In the genomic region with DNA sequence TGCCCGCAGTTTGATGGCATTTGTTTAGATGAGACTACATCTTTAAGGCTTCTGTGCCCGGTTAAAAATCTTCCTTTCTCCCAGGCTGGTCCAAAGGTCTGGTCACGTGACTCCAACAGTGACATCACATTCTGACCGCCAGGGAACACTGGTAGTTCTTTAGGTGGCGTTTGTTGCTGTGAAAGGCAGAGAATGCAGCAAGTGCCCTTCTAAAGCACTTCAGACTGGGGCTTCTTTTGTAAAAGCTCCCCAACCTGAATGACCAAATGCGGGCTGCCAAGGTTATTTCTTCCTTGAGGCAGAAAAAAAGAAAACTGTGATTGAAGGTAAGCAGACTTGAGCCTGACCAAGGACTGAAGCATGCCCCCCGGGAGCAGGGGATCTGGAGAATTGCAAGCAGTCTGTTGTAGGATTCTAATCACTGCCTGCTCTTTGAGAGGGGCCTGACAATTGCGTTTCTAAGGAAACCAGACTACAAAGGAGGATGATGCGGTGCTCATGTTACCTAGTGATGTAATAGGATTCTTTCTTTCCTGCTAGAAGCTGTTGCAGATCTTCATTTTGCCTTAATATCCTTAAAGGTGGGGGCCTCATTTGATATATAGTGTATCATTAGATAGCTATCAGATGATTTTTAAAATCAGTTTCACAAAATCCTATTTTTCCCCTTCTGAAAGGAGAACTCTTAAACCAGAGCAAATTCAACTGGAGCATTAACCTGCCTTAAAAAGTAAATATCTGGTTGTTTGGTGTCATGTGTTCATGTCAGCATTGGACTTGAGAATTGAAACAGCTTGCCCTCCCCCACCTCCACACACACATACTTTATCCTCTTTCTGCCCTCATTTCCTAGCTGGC, we compare ENCODE assay signal across 9 cellular contexts.
A peak's percentile ranks its signal among the peaks of the same experiment; 100 is the strongest.
DNase-seq lines count a peak whose midpoint lies in the region; ATAC-seq and TF ChIP-seq lines count a peak whose summit lies in the region.
"Had no signal": no experiment of that assay in that cellular context is flagged by ENCODE, and none has a peak within 500 bp of the region (broad histone marks: within the 10 kb centered on the region; RNA-seq: fewer than 3 reads in every experiment).

No MANE protein-coding gene starts in this region.

- intact Hi-C loops in sciatic nerve (cut with DNase I) = no loop called here

- POLR2A ChIA-PET in AG04450 (lab: Yijun Ruan, JAX) = no interaction called here

- no peaks in the 10 kb centered on the region for H3K27me3 ChIP-seq in AG04450 (ENCODE audit: control insufficient read depth, insufficient read depth, low read length)

- TF ChIP-seq CTCF in AG04450 (IDR thresholded peaks at IDR 0.05; ENCODE audit: low read depth, low read length) (peak; percentile 2; the same call in 1 of the 2 replicates), cardiac fibroblast (IDR thresholded peaks at IDR 0.05; ENCODE audit: low read depth, low read length) (no peak)

- no peaks in the 10 kb centered on the region for H3K9me3 ChIP-seq in AG04450 (ENCODE audit: control insufficient read depth, insufficient read depth, low read length)

- DNase-seq in AG04450 (ENCODE audit: low read depth, low spot score) (no peak), NCI-H146 (lab: John Stamatoyannopoulos, UW) (peak; percentile 80), cardiac fibroblast (ENCODE audit: low read depth in 2 of 2) (peak; percentile 31 to 34), left lobe of liver (ENCODE audit: low spot score) (peak; percentile 76), sciatic nerve (ENCODE audit: low spot score) (no peak), epidermal melanocyte (ENCODE audit: insufficient read length, low spot score) (no peak)
- DNase-seq in stimulated activated CD4-positive, alpha-beta T cell treated with anti-CD3 and anti-CD28 coated beads, Interleukin-1b, Interleukin-23, amount 100 ng/mL, for 48 hours = no peak
- DNase-seq: CD4-positive, CD25-positive, alpha-beta regulatory T cell had no signal

- peak overlapping the region; percentile 11 for H3K27ac ChIP-seq in AG04450 (ENCODE audit: low read depth, low read length)

- H3K4me1 Mint-ChIP-seq in stimulated activated memory B cell treated with anti-CD40 and anti-IgM and Interleukin-4, amounts not matched to agents 10 μg/mL and 1 μg/mL and 100 μg/mL, for 72 hours = peaks cover 7% of the 10 kb centered on the region
- H3K4me1 Mint-ChIP-seq: CD4-positive, CD25-positive, alpha-beta regulatory T cell had no signal

- CTCF ChIA-PET in AG04450 (lab: Charles Lee) = no interaction called here

- H3K9me3 Mint-ChIP-seq in stimulated activated memory B cell treated with anti-CD40 and anti-IgM and Interleukin-4, amounts not matched to agents 10 μg/mL and 1 μg/mL and 100 μg/mL, for 72 hours = peaks cover 2% of the 10 kb centered on the region
- H3K9me3 Mint-ChIP-seq: CD4-positive, CD25-positive, alpha-beta regulatory T cell had no signal

- ATAC-seq in left lobe of liver (peak; percentile 84), sciatic nerve (no peak)
- ATAC-seq in stimulated activated memory B cell treated with anti-CD40 and anti-IgM and Interleukin-4, amounts not matched to agents 10 μg/mL and 1 μg/mL and 100 μg/mL, for 72 hours = no peak

- no peaks in the 10 kb centered on the region for H3K27me3 Mint-ChIP-seq in stimulated activated memory B cell treated with anti-CD40 and anti-IgM and Interleukin-4, amounts not matched to agents 10 μg/mL and 1 μg/mL and 100 μg/mL, for 72 hours
- H3K27me3 Mint-ChIP-seq: CD4-positive, CD25-positive, alpha-beta regulatory T cell had no signal

- no peak overlapping the region for H3K4me3 Mint-ChIP-seq in stimulated activated memory B cell treated with anti-CD40 and anti-IgM and Interleukin-4, amounts not matched to agents 10 μg/mL and 1 μg/mL and 100 μg/mL, for 72 hours
- H3K4me3 Mint-ChIP-seq: CD4-positive, CD25-positive, alpha-beta regulatory T cell had no signal

- no peak overlapping the region for H3K27ac Mint-ChIP-seq in stimulated activated memory B cell treated with anti-CD40 and anti-IgM and Interleukin-4, amounts not matched to agents 10 μg/mL and 1 μg/mL and 100 μg/mL, for 72 hours
- H3K27ac Mint-ChIP-seq: CD4-positive, CD25-positive, alpha-beta regulatory T cell had no signal

- no peak overlapping the region for H3K4me3 ChIP-seq in AG04450 (ENCODE audit: low read depth, low read length)
- H3K4me3 ChIP-seq in cardiac fibroblast (replicated peaks in 1 of 2; ENCODE audit: low read depth in 2 of 2, low read length in 2 of 2) = no peak overlapping the region

- H3K36me3 Mint-ChIP-seq in stimulated activated memory B cell treated with anti-CD40 and anti-IgM and Interleukin-4, amounts not matched to agents 10 μg/mL and 1 μg/mL and 100 μg/mL, for 72 hours = peaks cover 9% of the 10 kb centered on the region
- H3K36me3 Mint-ChIP-seq: CD4-positive, CD25-positive, alpha-beta regulatory T cell had no signal

Comparison
In these comparisons a context has a peak if more than half of its experiments do, and no peak if none do; other contexts are left out.
1. DNase-seq: peak in NCI-H146 (single experiment), cardiac fibroblast (2 of 2) and left lobe of liver (single experiment); none in AG04450 (single experiment), stimulated activated CD4-positive, alpha-beta T cell treated with anti-CD3 and anti-CD28 coated beads, Interleukin-1b, Interleukin-23, amount 100 ng/mL, for 48 hours (single experiment), sciatic nerve (single experiment) and epidermal melanocyte (single experiment).